Comparison of ENCODE assay signal across 1 cellular context in the genomic region with DNA sequence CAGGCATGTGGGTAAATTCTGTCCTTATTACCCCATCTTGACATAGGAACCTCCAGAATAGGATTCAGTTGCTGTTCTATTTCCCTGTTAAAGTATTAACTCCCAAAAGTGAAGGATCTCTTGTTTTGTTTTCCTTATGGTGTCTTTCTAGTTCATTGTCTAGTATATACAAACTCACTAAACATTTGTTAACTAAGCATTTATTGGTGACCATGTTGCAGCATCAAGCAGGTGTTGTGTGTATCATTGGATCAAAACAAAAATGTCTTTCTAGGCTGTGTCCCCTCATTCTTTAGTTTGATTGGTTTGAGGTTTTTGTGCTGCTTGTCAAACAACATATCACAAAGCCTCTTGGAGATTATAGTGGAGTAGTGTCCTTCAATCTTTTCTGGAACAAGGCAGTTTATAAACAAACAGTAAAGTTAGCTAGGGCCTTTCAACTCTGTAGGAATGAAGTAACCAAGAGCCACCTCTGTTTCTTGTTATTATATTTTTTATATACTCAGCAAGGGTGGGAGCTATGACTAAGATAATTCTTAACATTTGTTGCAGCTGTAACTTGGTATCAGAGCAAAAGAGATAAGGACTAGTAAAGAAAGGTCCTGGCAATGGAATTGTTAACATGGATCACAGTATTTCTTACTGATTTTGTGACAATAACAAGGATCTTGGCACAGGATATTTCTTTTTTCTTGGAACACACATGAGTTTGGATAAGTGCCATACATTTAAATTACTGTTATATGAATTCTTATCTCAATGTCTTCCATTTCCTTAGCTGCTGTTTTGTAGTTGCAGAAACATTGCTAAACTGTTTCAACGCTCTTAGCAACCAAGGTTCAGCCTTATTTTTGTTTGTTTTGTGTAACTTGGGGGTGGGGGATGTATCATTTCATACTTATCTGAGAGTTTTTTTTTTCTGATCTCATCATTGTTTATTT.
TF ChIP-seq lines count a peak whose summit lies in the region.

No MANE protein-coding gene starts in this region.

TF ChIP-seq in K562, 482 proteins besides CTCF, POLR2A, EP300 and RAD21 (continued from another document):
- TF ChIP-seq MAFK (IDR thresholded peaks at IDR 0.05; ENCODE audit: low read length) = peak; percentile 43; the same call in 1 of the 2 replicates
- peak in 1 of 2 experiments; percentile 24; a peak in 1 of 4 replicates for TF ChIP-seq ZNF639 (CRISPR knock-in tag; conservative IDR thresholded peaks at IDR 0.05 in 1 of 2, IDR thresholded peaks at IDR 0.05 in 1 of 2)
- TF ChIP-seq TRIM24 (IDR thresholded peaks at IDR 0.05) = peak; percentile 5 to 62; a peak in 2 of 4 replicates
- TF ChIP-seq GATA2 (CRISPR knock-in tag; IDR thresholded peaks at IDR 0.05) = peak; percentile 76
- 0 out of 4 replicates have a peak, but pooled peaks of 1 of the 2 experiments have one; percentile 20 for TF ChIP-seq ZNF318 (IDR thresholded peaks at IDR 0.05; ENCODE audit: borderline replicate concordance in 1 of 2, low read depth in 1 of 2)
- TF ChIP-seq, protein P1, sequence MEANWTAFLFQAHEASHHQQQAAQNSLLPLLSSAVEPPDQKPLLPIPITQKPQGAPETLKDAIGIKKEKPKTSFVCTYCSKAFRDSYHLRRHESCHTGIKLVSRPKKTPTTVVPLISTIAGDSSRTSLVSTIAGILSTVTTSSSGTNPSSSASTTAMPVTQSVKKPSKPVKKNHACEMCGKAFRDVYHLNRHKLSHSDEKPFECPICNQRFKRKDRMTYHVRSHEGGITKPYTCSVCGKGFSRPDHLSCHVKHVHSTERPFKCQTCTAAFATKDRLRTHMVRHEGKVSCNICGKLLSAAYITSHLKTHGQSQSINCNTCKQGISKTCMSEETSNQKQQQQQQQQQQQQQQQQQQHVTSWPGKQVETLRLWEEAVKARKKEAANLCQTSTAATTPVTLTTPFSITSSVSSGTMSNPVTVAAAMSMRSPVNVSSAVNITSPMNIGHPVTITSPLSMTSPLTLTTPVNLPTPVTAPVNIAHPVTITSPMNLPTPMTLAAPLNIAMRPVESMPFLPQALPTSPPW (CRISPR knock-in tag; IDR thresholded peaks at IDR 0.05) = peak; percentile 12; the same call in 1 of the 2 replicates
- 0 out of 2 replicates have a peak, but pooled peaks have one; percentile 5 for TF ChIP-seq JUND (IDR thresholded peaks at IDR 0.05; ENCODE audit: borderline replicate concordance, low read depth, low read length)
- peak; percentile 44; the same call in 1 of the 3 replicates for TF ChIP-seq JUND (tag; IDR thresholded peaks at IDR 0.05; ENCODE audit: borderline replicate concordance, low read depth, low read length)
- TF ChIP-seq CEBPG (CRISPR knock-in tag; IDR thresholded peaks at IDR 0.05) = no peak
- TF ChIP-seq CEBPG (tag; conservative IDR thresholded peaks at IDR 0.05 in 1 of 2, IDR thresholded peaks at IDR 0.05 in 1 of 2) = 0 out of 4 replicates have a peak, but pooled peaks of 1 of the 2 experiments have one; percentile 40
- peak; percentile 70 for TF ChIP-seq CBFA2T2 (conservative IDR thresholded peaks at IDR 0.05)
- TF ChIP-seq GABPB2 (CRISPR knock-in tag; conservative IDR thresholded peaks at IDR 0.05) = no peak
TF ChIP-seq in K562: peak in this region for 55.
